ENCODE assay signal across 11 cellular contexts in the genomic region with DNA sequence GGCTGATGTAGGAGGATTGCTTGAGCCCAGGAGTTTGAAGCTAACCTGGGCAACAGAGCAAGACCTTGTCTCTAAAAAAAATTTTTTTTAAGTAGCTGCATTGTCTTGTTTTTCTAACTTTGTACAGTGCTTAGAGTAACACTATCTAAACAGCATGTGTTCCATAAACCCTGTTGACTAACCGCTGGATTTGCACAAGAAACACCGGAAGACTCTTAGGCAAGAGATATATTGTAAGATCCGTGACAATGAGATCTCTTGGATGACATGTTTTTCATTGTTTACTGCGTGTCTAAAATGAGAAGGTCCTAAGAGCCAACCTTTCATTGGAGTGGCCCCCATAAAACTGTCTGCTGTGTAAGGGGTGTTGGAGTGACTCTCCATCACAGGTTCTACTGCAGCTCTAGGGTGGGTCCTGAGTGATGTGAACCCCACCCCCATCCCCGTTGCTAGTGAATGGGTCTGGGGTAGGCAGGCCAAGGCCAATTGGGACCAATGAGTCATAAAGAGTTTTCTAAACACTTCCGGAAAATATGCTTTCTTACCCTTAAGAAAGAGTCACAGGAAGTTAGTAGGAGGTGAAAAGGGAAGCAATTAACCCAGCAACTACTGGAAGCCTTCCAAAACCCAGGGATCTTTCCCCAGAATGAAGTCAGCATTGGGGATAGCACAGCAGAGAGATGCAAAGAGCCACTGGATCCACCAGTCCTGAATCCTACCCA. TPM values are rescaled to one million over a fixed set of nuclear protein-coding genes. Genes with fewer than 3 reads are reported as not detected.
DNase-seq lines count a peak whose midpoint lies in the region; ATAC-seq lines count a peak whose summit lies in the region.
"Had no signal": no experiment of that assay in that cellular context is flagged by ENCODE, and none has a peak within 500 bp of the region (broad histone marks: within the 10 kb centered on the region; RNA-seq: fewer than 3 reads in every experiment).

No MANE protein-coding gene starts in this region.

- no peak for ATAC-seq in naive thymus-derived CD8-positive, alpha-beta T cell
- ATAC-seq in HG03469 (IDR thresholded peaks at IDR 0.05; ENCODE audit: unreplicated experiment) = no peak
- no peak for ATAC-seq in HG03460 (IDR thresholded peaks at IDR 0.05; ENCODE audit: unreplicated experiment)
- ATAC-seq in GM19463 (IDR thresholded peaks at IDR 0.05; ENCODE audit: unreplicated experiment) = no peak

- DNase-seq in GM04503 (ENCODE audit: low read depth) (peak; percentile 61), NCI-H69 (lab: John Stamatoyannopoulos, UW) (peak; percentile 14), astrocyte of the hippocampus (ENCODE audit: low read depth, low spot score) (peak; percentile 56), foreskin melanocyte (no peak)
- DNase-seq in naive thymus-derived CD8-positive, alpha-beta T cell = no peak
- DNase-seq: effector CD8-positive, alpha-beta T cell; pancreas; T-helper 9 cell had no signal

- H3K4me1 Mint-ChIP-seq in naive thymus-derived CD8-positive, alpha-beta T cell = peaks cover 38 to 62% (median 56%) of the 10 kb centered on the region in 4 donors

- H3K4me3 Mint-ChIP-seq in naive thymus-derived CD8-positive, alpha-beta T cell = peak overlapping the region in 5 of 10 donors; percentile 13 to 38 (median 30)

- H3K27ac Mint-ChIP-seq in naive thymus-derived CD8-positive, alpha-beta T cell = peak overlapping the region in 6 of 10 donors; percentile 1 to 58 (median 36)

- POLR2A ChIA-PET in naive thymus-derived CD8-positive, alpha-beta T cell (lab: Charles Lee) = interaction anchor here (2.6 kb wide), 1 partner anchor 24 kb away, joined by 8 read pairs; a partner anchor contains a TSS

- H3K9me3 Mint-ChIP-seq in naive thymus-derived CD8-positive, alpha-beta T cell = no peaks in the 10 kb centered on the region

- no peaks in the 10 kb centered on the region for H3K27me3 Mint-ChIP-seq in naive thymus-derived CD8-positive, alpha-beta T cell

- no peaks in the 10 kb centered on the region for H3K36me3 Mint-ChIP-seq in naive thymus-derived CD8-positive, alpha-beta T cell

RNA-seq across cellular contexts. Expression of a gene that starts 24.3 kb away (rescaled TPM):
- total RNA-seq in naive thymus-derived CD8-positive, alpha-beta T cell = 10 to 100 TPM; 73.7 to 78.6 TPM
- polyA plus RNA-seq in naive thymus-derived CD8-positive, alpha-beta T cell = 1 to 10 TPM; 5.5 to 8.3 (median 7.9) TPM

Comparison
In these comparisons a context has a peak if more than half of its experiments do, and no peak if none do; other contexts are left out.
1. DNase-seq: peak in GM04503 (single experiment), NCI-H69 (single experiment) and astrocyte of the hippocampus (single experiment); none in naive thymus-derived CD8-positive, alpha-beta T cell (0 of 10) and foreskin melanocyte (single experiment).